Comparison of ENCODE assay signal across 1 cellular context in genomic region chr9:36190388-36191289, GRCh38.
TF ChIP-seq lines count a peak whose summit lies in the region.

TSS of gene CLTA (plus strand) at chr9:36190921. CDS start at chr9:36191057, 136 bp downstream.

TF ChIP-seq in HepG2, 621 proteins besides CTCF, POLR2A, EP300 and RAD21 (continued from another document and continues in another):
- TF ChIP-seq ZNF318 (CRISPR knock-in tag; IDR thresholded peaks at IDR 0.05), result 0 out of 2 replicates have a peak, but pooled peaks have one; percentile 45
- peak; percentile 43; the same call in 1 of the 2 replicates for TF ChIP-seq CREB1 (IDR thresholded peaks at IDR 0.05)
- TF ChIP-seq CREB1 (CRISPR knock-in tag; IDR thresholded peaks at IDR 0.05), result peak; percentile 57; the same call in 1 of the 2 replicates
- TF ChIP-seq CEBPG (CRISPR knock-in tag; IDR thresholded peaks at IDR 0.05), result peak; percentile 27; the same call in 1 of the 2 replicates
- TF ChIP-seq SSRP1 (CRISPR knock-in tag; IDR thresholded peaks at IDR 0.05), result no peak
- no peak for TF ChIP-seq MIXL1 (CRISPR knock-in tag; IDR thresholded peaks at IDR 0.05)
- TF ChIP-seq ZC3H13 (CRISPR knock-in tag; IDR thresholded peaks at IDR 0.05), result peak; percentile 84
- no peak for TF ChIP-seq SRSF4 (IDR thresholded peaks at IDR 0.05; ENCODE audit: low read depth, low read length, poor library complexity, severe bottlenecking)
- TF ChIP-seq FOXC1 (CRISPR knock-in tag; IDR thresholded peaks at IDR 0.05; ENCODE audit: borderline replicate concordance), result 0 out of 2 replicates have a peak, but pooled peaks have one; percentile 35
- 0 out of 2 replicates have a peak, but pooled peaks have one; percentile 43 for TF ChIP-seq GPN1 (CRISPR knock-in tag; IDR thresholded peaks at IDR 0.05; ENCODE audit: borderline replicate concordance)
- no peak for TF ChIP-seq ZNF567 (CRISPR knock-in tag; IDR thresholded peaks at IDR 0.05; ENCODE audit: borderline replicate concordance)
- TF ChIP-seq ZNF572 (CRISPR knock-in tag; IDR thresholded peaks at IDR 0.05), result no peak
- TF ChIP-seq MEIS2 (CRISPR knock-in tag; IDR thresholded peaks at IDR 0.05), result peak; percentile 87
- no peak for TF ChIP-seq NR2F1 (CRISPR knock-in tag; IDR thresholded peaks at IDR 0.05)
- 0 out of 2 replicates have a peak, but pooled peaks have one; percentile 63 for TF ChIP-seq ZSCAN20 (CRISPR knock-in tag; IDR thresholded peaks at IDR 0.05; ENCODE audit: borderline replicate concordance)
- TF ChIP-seq PTBP1 (IDR thresholded peaks at IDR 0.05; ENCODE audit: low read depth, low read length, poor library complexity, severe bottlenecking), result no peak
- TF ChIP-seq HES4 (CRISPR knock-in tag; IDR thresholded peaks at IDR 0.05; ENCODE audit: borderline replicate concordance), result peak; percentile 89
- peak; percentile 81; the same call in 1 of the 2 replicates for TF ChIP-seq MIER3 (CRISPR knock-in tag; IDR thresholded peaks at IDR 0.05; ENCODE audit: borderline replicate concordance)
- TF ChIP-seq SNAI1 (CRISPR knock-in tag; IDR thresholded peaks at IDR 0.05; ENCODE audit: borderline replicate concordance), result no peak
- TF ChIP-seq FOXP4 (CRISPR knock-in tag; IDR thresholded peaks at IDR 0.05), result peak; percentile 64
- TF ChIP-seq ZNF747 (CRISPR knock-in tag; IDR thresholded peaks at IDR 0.05; ENCODE audit: borderline replicate concordance), result no peak; the same call in 1 of the 2 replicates
- no peak for TF ChIP-seq AGO1 (IDR thresholded peaks at IDR 0.05; ENCODE audit: low read depth, low read length, poor library complexity, severe bottlenecking)
- TF ChIP-seq ZEB1 (IDR thresholded peaks at IDR 0.05; ENCODE audit: insufficient replicate concordance, low read depth), result no peak
- TF ChIP-seq SIX1 (CRISPR knock-in tag; IDR thresholded peaks at IDR 0.05; ENCODE audit: borderline replicate concordance), result no peak
- TF ChIP-seq ZNF792 (CRISPR knock-in tag; IDR thresholded peaks at IDR 0.05), result 0 out of 2 replicates have a peak, but pooled peaks have one; percentile 44
- TF ChIP-seq RAD51 (IDR thresholded peaks at IDR 0.05; ENCODE audit: borderline replicate concordance), result 0 out of 2 replicates have a peak, but pooled peaks have one; percentile 27
- peak; percentile 82 for TF ChIP-seq ZNF800 (CRISPR knock-in tag; IDR thresholded peaks at IDR 0.05)
- TF ChIP-seq ZNF503 (CRISPR knock-in tag; IDR thresholded peaks at IDR 0.05), result peak; percentile 75
- TF ChIP-seq ZFP90 (CRISPR knock-in tag; IDR thresholded peaks at IDR 0.05; ENCODE audit: borderline replicate concordance), result peak; percentile 96
- no peak for TF ChIP-seq FOXP1 (IDR thresholded peaks at IDR 0.05)
- TF ChIP-seq FOXP1 (CRISPR knock-in tag; IDR thresholded peaks at IDR 0.05), result no peak
- TF ChIP-seq SMAD1 (CRISPR knock-in tag; IDR thresholded peaks at IDR 0.05; ENCODE audit: borderline replicate concordance, low read depth), result 0 out of 2 replicates have a peak, but pooled peaks have one; percentile 63
- 0 out of 2 replicates have a peak, but pooled peaks have one; percentile 38 for TF ChIP-seq ZBTB49 (CRISPR knock-in tag; IDR thresholded peaks at IDR 0.05; ENCODE audit: borderline replicate concordance)
- peak; percentile 77; the same call in 1 of the 2 replicates for TF ChIP-seq BRD4 (CRISPR knock-in tag; IDR thresholded peaks at IDR 0.05)
- no peak for TF ChIP-seq ADNP (CRISPR knock-in tag; IDR thresholded peaks at IDR 0.05)
- TF ChIP-seq ZFP36L2 (CRISPR knock-in tag; IDR thresholded peaks at IDR 0.05), result no peak
- 0 out of 2 replicates have a peak, but pooled peaks have one; percentile 59 for TF ChIP-seq KLF12 (CRISPR knock-in tag; IDR thresholded peaks at IDR 0.05; ENCODE audit: borderline replicate concordance)
- TF ChIP-seq SALL1 (CRISPR knock-in tag; IDR thresholded peaks at IDR 0.05), result peak; percentile 73
- TF ChIP-seq HNRNPUL1 (IDR thresholded peaks at IDR 0.05; ENCODE audit: low read depth, low read length), result no peak
- TF ChIP-seq IKZF5 (CRISPR knock-in tag; IDR thresholded peaks at IDR 0.05), result peak; percentile 73; the same call in 1 of the 2 replicates
- TF ChIP-seq ASH2L (IDR thresholded peaks at IDR 0.05; ENCODE audit: insufficient read length, low read depth, low read length), result peak; percentile 93
- TF ChIP-seq SP140L (CRISPR knock-in tag; IDR thresholded peaks at IDR 0.05; ENCODE audit: borderline replicate concordance), result peak; percentile 32; the same call in 1 of the 2 replicates
